26 cellular contexts compared by ENCODE assay signal in the genomic region with DNA sequence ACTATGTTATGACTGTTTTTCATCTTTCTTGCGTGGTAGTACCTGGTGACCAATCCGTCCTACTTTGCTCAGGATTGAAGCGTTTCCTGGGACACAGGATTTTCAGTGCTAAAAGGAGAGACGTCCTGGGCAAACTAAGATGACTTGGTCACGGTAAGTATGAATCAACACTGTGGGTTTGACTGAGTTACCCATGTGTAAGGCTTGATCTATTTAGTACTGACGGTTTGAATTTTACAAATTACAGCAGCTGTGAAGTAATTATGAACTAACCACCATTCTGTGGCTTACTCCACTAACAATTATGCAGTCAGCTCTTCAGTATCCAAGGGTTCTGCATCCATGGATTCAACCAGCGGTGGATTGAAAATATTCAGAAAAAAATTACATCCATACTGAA.
"Had no signal": no experiment of that assay in that cellular context is flagged by ENCODE, and none has a peak within 500 bp of the region (broad histone marks: within the 10 kb centered on the region; RNA-seq: fewer than 3 reads in every experiment).

No MANE protein-coding gene starts in this region.

- H3K4me1 Mint-ChIP-seq: activated CD4-positive, alpha-beta memory T cell treated with anti-CD3 and anti-CD28 coated beads, Interleukin-2, amount 10 ng/mL, durations not matched to agents 7 days and 5 days; activated CD4-positive, alpha-beta T cell treated with anti-CD3 and anti-CD28 coated beads, Interleukin-2, amount 10 ng/mL, durations not matched to agents 7 days and 5 days; brain had no signal

- H3K27ac Mint-ChIP-seq: activated CD4-positive, alpha-beta memory T cell treated with anti-CD3 and anti-CD28 coated beads, Interleukin-2, amount 10 ng/mL, durations not matched to agents 7 days and 5 days; activated CD4-positive, alpha-beta T cell treated with anti-CD3 and anti-CD28 coated beads, Interleukin-2, amount 10 ng/mL, durations not matched to agents 7 days and 5 days; activated naive CD8-positive, alpha-beta T cell; activated T-cell treated with anti-CD3 and anti-CD28 coated beads, Interleukin-2, amount 50 U/mL, for 24 hours; activated T-cell treated with anti-CD3 and anti-CD28 coated beads, Interleukin-2, amount 50 U/mL, for 72 hours; brain; WTC11 had no signal

- H3K36me3 Mint-ChIP-seq: activated naive CD8-positive, alpha-beta T cell; WTC11 had no signal

- DNase-seq: activated CD4-positive, alpha-beta memory T cell treated with anti-CD3 and anti-CD28 coated beads, Interleukin-2, amount 10 ng/mL, durations not matched to agents 7 days and 5 days; activated CD4-positive, alpha-beta T cell treated with anti-CD3 and anti-CD28 coated beads for 1 hour; activated CD4-positive, alpha-beta T cell treated with anti-CD3 and anti-CD28 coated beads for 4 hours; activated CD4-positive, alpha-beta T cell treated with anti-CD3 and anti-CD28 coated beads, Interleukin-2, amount 10 ng/mL, durations not matched to agents 7 days and 5 days; activated CD4-positive, alpha-beta T cell treated with anti-CD3 and anti-CD28 coated beads, Interleukin-2, amount 50 U/mL, for 4 hours; activated CD8-positive, alpha-beta memory T cell treated with anti-CD3 and anti-CD28 coated beads, Interleukin-2, amount 50 U/mL, for 48 hours; activated effector memory CD4-positive, alpha-beta T cell treated with Interleukin-2 at 50 U/mL for 16 hours; activated gamma-delta T cell treated with Interleukin-2 at 50 U/mL for 16 hours; activated naive CD4-positive, alpha-beta T cell treated with anti-CD3 and anti-CD28 coated beads, Interleukin-2, amount 50 U/mL, for 16 hours; activated naive CD4-positive, alpha-beta T cell treated with Interleukin-2 at 50 U/mL for 16 hours; activated T-cell treated with anti-CD3 and anti-CD28 coated beads for 4 hours; activated T-cell treated with anti-CD3 and anti-CD28 coated beads, Interleukin-2, amount 50 U/mL, for 24 hours; activated T-cell treated with anti-CD3 and anti-CD28 coated beads, Interleukin-2, amount 50 U/mL, for 72 hours; amniotic stem cell; anterior cingulate cortex; central memory CD4-positive, alpha-beta T cell; cerebellar nuclear complex; colonic mucosa; effector CD8-positive, alpha-beta T cell; foreskin fibroblast; head of caudate nucleus; hippocampal formation; T-helper 2 cell had no signal

- H3K4me3 Mint-ChIP-seq: activated CD4-positive, alpha-beta memory T cell treated with anti-CD3 and anti-CD28 coated beads, Interleukin-2, amount 10 ng/mL, durations not matched to agents 7 days and 5 days; activated CD4-positive, alpha-beta T cell treated with anti-CD3 and anti-CD28 coated beads, Interleukin-2, amount 10 ng/mL, durations not matched to agents 7 days and 5 days; activated naive CD8-positive, alpha-beta T cell; activated T-cell treated with anti-CD3 and anti-CD28 coated beads, Interleukin-2, amount 50 U/mL, for 24 hours; activated T-cell treated with anti-CD3 and anti-CD28 coated beads, Interleukin-2, amount 50 U/mL, for 72 hours; brain; WTC11 had no signal

- H3K27me3 Mint-ChIP-seq: activated CD4-positive, alpha-beta memory T cell treated with anti-CD3 and anti-CD28 coated beads, Interleukin-2, amount 10 ng/mL, durations not matched to agents 7 days and 5 days had no signal

- H3K9me3 Mint-ChIP-seq: activated CD4-positive, alpha-beta memory T cell treated with anti-CD3 and anti-CD28 coated beads, Interleukin-2, amount 10 ng/mL, durations not matched to agents 7 days and 5 days; activated CD4-positive, alpha-beta T cell treated with anti-CD3 and anti-CD28 coated beads, Interleukin-2, amount 10 ng/mL, durations not matched to agents 7 days and 5 days; activated T-cell treated with anti-CD3 and anti-CD28 coated beads, Interleukin-2, amount 50 U/mL, for 24 hours; activated T-cell treated with anti-CD3 and anti-CD28 coated beads, Interleukin-2, amount 50 U/mL, for 72 hours; brain; WTC11 had no signal
